In the genomic region with DNA sequence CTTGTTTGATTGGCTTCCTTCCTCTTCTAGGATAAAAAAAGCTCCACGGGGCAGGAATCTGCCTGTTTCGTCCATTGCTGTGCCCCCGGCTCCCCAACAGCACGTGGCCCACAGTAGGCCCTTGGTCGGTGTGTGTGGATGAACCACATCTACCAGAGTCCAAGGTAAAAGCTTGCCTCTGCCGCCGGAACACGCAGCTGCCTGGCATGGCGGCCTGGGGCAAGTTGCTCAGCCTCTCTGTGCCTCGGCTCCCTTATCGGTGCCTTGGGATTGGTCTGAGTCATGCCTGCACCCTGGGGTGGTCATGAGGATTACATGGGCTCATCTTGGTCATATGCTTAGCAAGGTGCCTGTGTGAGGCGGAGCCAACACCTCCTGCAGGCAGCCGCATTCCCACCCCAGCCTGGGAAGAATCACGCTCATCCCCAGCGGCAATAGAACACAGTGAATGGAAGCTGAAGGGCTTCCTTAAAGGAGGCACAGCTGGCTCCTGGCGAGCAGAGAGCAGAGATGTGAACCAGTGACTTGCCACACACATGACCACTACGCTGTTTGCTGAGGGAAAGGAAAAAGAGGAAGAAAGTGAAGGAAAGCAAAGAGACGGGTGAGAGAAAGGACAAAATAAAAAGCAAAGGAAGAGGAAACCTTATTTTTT, we compare ENCODE assay signal across 11 cellular contexts. TPM values are rescaled to one million over a fixed set of nuclear protein-coding genes. Genes with fewer than 3 reads are reported as not detected.
DNase-seq lines count a peak whose midpoint lies in the region; ATAC-seq and TF ChIP-seq lines count a peak whose summit lies in the region.
"Had no signal": no experiment of that assay in that cellular context is flagged by ENCODE, and none has a peak within 500 bp of the region (broad histone marks: within the 10 kb centered on the region; RNA-seq: fewer than 3 reads in every experiment).

No MANE protein-coding gene starts in this region.

- no peaks in the 10 kb centered on the region for H4K20me1 ChIP-seq in mammary epithelial cell (ENCODE audit: insufficient read depth, low read length)

- WGBS in mammary epithelial cell (ENCODE audit: low coverage, missing lambda C conversion rate): 79% methylated on average over 17 of the region's 18 CpGs

- H3K9me3 Mint-ChIP-seq in natural killer cell: no peaks in the 10 kb centered on the region

- BruUV-seq in mammary epithelial cell (replicated peaks; lab: Mats Ljungman, UMichigan): no TSS peak

- H3K9ac ChIP-seq in mammary epithelial cell (ENCODE audit: insufficient read depth, low read length): no peak overlapping the region

- no peaks in the 10 kb centered on the region for H3K27me3 ChIP-seq in mammary epithelial cell (ENCODE audit: insufficient read depth, low read length)

- in situ Hi-C loops in KBM-7 (cut with MboI; ENCODE audit: low pct_unique_long_range_greater_than_20kb, low sequenced_read_pairs) (no loop called here), mammary epithelial cell (cut with MboI; ENCODE audit: low sequenced_read_pairs in 2 of 2) (no loop called here)

- peak; percentile 28 for DNase-seq in ELR (ENCODE audit: low read depth)
- DNase-seq in KBM-7: peak; percentile 96
- DNase-seq in mammary epithelial cell: peak; percentile 23
- no peak for DNase-seq in natural killer cell
- DNase-seq in NCI-H2171 (lab: John Stamatoyannopoulos, UW): no peak
- DNase-seq in activated effector memory CD4-positive, alpha-beta T cell treated with Interleukin-2 at 50 U/mL for 16 hours: no peak
- DNase-seq in NCI-H128 (lab: John Stamatoyannopoulos, UW; ENCODE audit: unreplicated experiment): no peak
- DNase-seq: EL, NCI-H1436 treated with DMSO at 0.1 percent for 48 hours had no signal

- CTCF ChIA-PET in mammary epithelial cell (lab: Charles Lee; ENCODE audit: low non-redundant PET): no interaction called here

- H2AFZ ChIP-seq in mammary epithelial cell (ENCODE audit: low read depth, low read length): no peak overlapping the region

- no peaks in the 10 kb centered on the region for H3K9me3 ChIP-seq in mammary epithelial cell (replicated peaks; ENCODE audit: insufficient read depth, low read length)

- peaks cover 0 to 15% of the 10 kb centered on the region in 2 donors for H3K4me1 Mint-ChIP-seq in natural killer cell

- ATAC-seq in natural killer cell: peak; percentile 26 to 49 (median 34)
- ATAC-seq in HG03521 (IDR thresholded peaks at IDR 0.05; ENCODE audit: unreplicated experiment): no peak

- H3K36me3 ChIP-seq in mammary epithelial cell (ENCODE audit: insufficient read depth, low read length): no peaks in the 10 kb centered on the region
- H3K36me3 ChIP-seq: HAP-1 had no signal

- dilution Hi-C loops in mammary epithelial cell (cut with HindIII; ENCODE audit: low sequenced_read_pairs): loop anchor here (5.0 kb wide), 2 partner anchors 48 to 82 kb away; no protein-coding TSS in a partner anchor

- intact Hi-C loops in mammary epithelial cell (cut with micrococcal nuclease) (no loop called here), natural killer cell (cut with micrococcal nuclease) (no loop called here)

- TF ChIP-seq CTCF in mammary epithelial cell (conservative IDR thresholded peaks at IDR 0.05 in 1 of 2, IDR thresholded peaks at IDR 0.05 in 1 of 2; ENCODE audit: extremely low read depth in 1 of 2, insufficient read depth in 1 of 2, low read depth in 1 of 2, low read length in 2 of 2) (no peak), natural killer cell (IDR thresholded peaks at IDR 0.05) (no peak)

- H3K4me2 ChIP-seq in mammary epithelial cell (ENCODE audit: insufficient read depth, low read depth, low read length): no peak overlapping the region

- H3K4me3 Mint-ChIP-seq in natural killer cell: no peak overlapping the region

- H3K36me3 Mint-ChIP-seq in natural killer cell: no peaks in the 10 kb centered on the region

- peaks cover 3% of the 10 kb centered on the region for H3K4me1 ChIP-seq in mammary epithelial cell (ENCODE audit: insufficient read depth, low read length)

- H3K27ac ChIP-seq in mammary epithelial cell (ENCODE audit: insufficient read depth, low read depth, low read length): no peak overlapping the region

- no peak overlapping the region for H3K4me3 ChIP-seq in mammary epithelial cell (replicated peaks in 1 of 3; ENCODE audit: insufficient read depth in 1 of 3, low read depth in 2 of 3, low read length in 3 of 3)
- H3K4me3 ChIP-seq: HAP-1 had no signal

- H3K79me2 ChIP-seq in mammary epithelial cell (ENCODE audit: insufficient read depth, low read length): no peaks in the 10 kb centered on the region

- peaks cover 22 to 28% of the 10 kb centered on the region in 2 donors for H3K27me3 Mint-ChIP-seq in natural killer cell (ENCODE audit: low read depth in 2 of 2)

- no peak overlapping the region for H3K27ac Mint-ChIP-seq in natural killer cell

RNA-seq across cellular contexts. Expression of a gene that starts 5.5 kb away (rescaled TPM):
- total RNA-seq in mammary epithelial cell (10 to 100 TPM; 44.8 to 60.9 TPM), natural killer cell (1 to 10 TPM; 1.1 to 2.7 (median 1.3) TPM)
- 122 TPM for polyA plus RNA-seq in mammary epithelial cell
- 117 TPM for polyA minus RNA-seq in mammary epithelial cell

RNA-seq across cellular contexts. Expression of a gene that starts 45.3 kb away (rescaled TPM):
- total RNA-seq in mammary epithelial cell (1,000 to 10,000 TPM; 1,187 to 2,186 TPM), natural killer cell (1,000 to 10,000 TPM; 1,276 to 1,737 (median 1,334) TPM)
- 3,278 TPM for polyA plus RNA-seq in mammary epithelial cell
- 2,197 TPM for polyA minus RNA-seq in mammary epithelial cell

Comparison
In these comparisons a context has a peak if more than half of its experiments do, and no peak if none do; other contexts are left out.
1. DNase-seq: peak in ELR (single experiment), KBM-7 (single experiment) and mammary epithelial cell (single experiment); none in natural killer cell (single experiment), NCI-H2171 (single experiment), activated effector memory CD4-positive, alpha-beta T cell treated with Interleukin-2 at 50 U/mL for 16 hours (single experiment) and NCI-H128 (single experiment).
2. RNA of a gene that starts 5.5 kb away (total RNA-seq): 44.8 to 60.9 TPM in mammary epithelial cell; 1.1 to 2.7 TPM in natural killer cell; every median in the first group is over 10 times any median in the second.